Comparison of ENCODE assay signal across 20 cellular contexts in the genomic region with DNA sequence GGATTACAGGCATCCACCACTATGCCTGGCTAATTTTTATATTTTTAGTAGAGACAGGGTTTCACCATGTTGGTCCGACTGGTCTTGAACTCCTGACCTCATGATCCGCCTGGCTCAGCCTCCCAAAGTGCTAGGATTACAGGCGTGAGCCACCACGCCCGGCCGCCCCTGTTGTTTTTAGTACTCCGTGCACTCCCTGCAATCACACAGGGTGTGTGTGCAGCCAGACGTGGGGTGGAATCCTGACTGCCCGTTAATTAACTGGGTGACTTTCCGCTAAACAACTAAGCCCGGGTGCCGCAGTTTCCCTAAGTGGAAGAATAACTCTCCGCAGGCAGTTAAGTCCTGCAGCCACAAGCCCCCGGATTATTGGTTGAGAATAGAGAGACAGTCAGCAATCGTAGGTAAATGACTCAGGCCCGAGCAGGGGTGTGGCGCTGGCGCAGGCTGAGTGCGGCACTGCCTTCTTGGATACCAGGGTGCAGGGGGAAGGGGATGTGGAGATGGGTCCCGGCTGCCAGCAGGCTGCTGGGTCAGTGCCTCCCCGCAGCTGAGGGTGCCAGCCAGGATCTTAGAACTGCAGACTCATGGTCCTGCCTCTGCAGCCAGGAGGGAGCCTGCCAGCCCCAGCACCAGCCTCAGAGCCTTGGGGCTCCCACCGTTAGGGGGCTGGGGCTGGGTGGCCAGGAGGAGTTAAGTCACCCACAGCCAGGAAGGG. TPM values are rescaled to one million over a fixed set of nuclear protein-coding genes. Genes with fewer than 3 reads are reported as not detected.
A peak's percentile ranks its signal among the peaks of the same experiment; 100 is the strongest.
DNase-seq lines count a peak whose midpoint lies in the region; ATAC-seq and TF ChIP-seq lines count a peak whose summit lies in the region.
"Had no signal": no experiment of that assay in that cellular context is flagged by ENCODE, and none has a peak within 500 bp of the region (broad histone marks: within the 10 kb centered on the region; RNA-seq: fewer than 3 reads in every experiment).

No MANE protein-coding gene starts in this region.

- no peak overlapping the region for H3K27ac ChIP-seq in SK-N-SH (ENCODE audit: low read depth in 2 of 2, low read length in 1 of 2)
- H3K27ac ChIP-seq: prostate gland, thyroid gland had no signal

- no peak overlapping the region for H3K4me2 ChIP-seq in SK-N-SH

- no peak for TF ChIP-seq RAD21 in SK-N-SH (IDR thresholded peaks at IDR 0.05; ENCODE audit: low read length)

- no peaks in the 10 kb centered on the region for H3K36me3 ChIP-seq in SK-N-SH (replicated peaks in 1 of 2; ENCODE audit: control insufficient read depth in 1 of 2, insufficient read depth in 2 of 2, low read length in 1 of 2)
- no peaks in the 10 kb centered on the region for H3K36me3 ChIP-seq in mucosa of descending colon (ENCODE audit: low read depth)
- H3K36me3 ChIP-seq: prostate gland, thyroid gland had no signal

- H3K4me3 Mint-ChIP-seq in dendritic cell treated with granulocyte-macrophage colony-stimulating factor and Interleukin-4, amounts not matched to agents 40 ng/mL and 50 ng/mL, for 4 days = no peak overlapping the region
- no peak overlapping the region for H3K4me3 Mint-ChIP-seq in stimulated activated effector memory CD8-positive, alpha-beta T cell treated with anti-CD3 and anti-CD28 coated beads, Interleukin-12 subunit alpha, Interleukin-12 subunit beta, amount 100 ng/mL, for 72 hours
- H3K4me3 Mint-ChIP-seq: activated naive CD8-positive, alpha-beta T cell; CD8-positive, alpha-beta T cell; IgD-negative memory B cell had no signal

- no peaks in the 10 kb centered on the region for H4K20me1 ChIP-seq in SK-N-SH (ENCODE audit: insufficient read depth)

- 66% methylated on average over 22 of the region's 22 CpGs for WGBS in SK-N-SH (ENCODE audit: low lambda C conversion rate)

- no peaks in the 10 kb centered on the region for H3K9me3 Mint-ChIP-seq in dendritic cell treated with granulocyte-macrophage colony-stimulating factor and Interleukin-4, amounts not matched to agents 40 ng/mL and 50 ng/mL, for 4 days
- peaks cover 3% of the 10 kb centered on the region for H3K9me3 Mint-ChIP-seq in stimulated activated effector memory CD8-positive, alpha-beta T cell treated with anti-CD3 and anti-CD28 coated beads, Interleukin-12 subunit alpha, Interleukin-12 subunit beta, amount 100 ng/mL, for 72 hours
- H3K9me3 Mint-ChIP-seq: CD8-positive, alpha-beta T cell had no signal

- ATAC-seq in SK-N-SH treated with all-trans-retinoic acid at 6 μM for 48 hours (peak; percentile 30; the same call in 2 of the 3 replicates), mucosa of descending colon (peak; percentile 71), GM21526 (IDR thresholded peaks at IDR 0.05; ENCODE audit: low FRiP score, unreplicated experiment) (no peak)
- no peak for ATAC-seq in stimulated activated effector memory CD8-positive, alpha-beta T cell treated with anti-CD3 and anti-CD28 coated beads, Interleukin-12 subunit alpha, Interleukin-12 subunit beta, amount 100 ng/mL, for 72 hours
- ATAC-seq: CD8-positive, alpha-beta T cell; left lobe of liver had no signal

- H3K27ac Mint-ChIP-seq in dendritic cell treated with granulocyte-macrophage colony-stimulating factor and Interleukin-4, amounts not matched to agents 40 ng/mL and 50 ng/mL, for 4 days = peak overlapping the region; percentile 60
- H3K27ac Mint-ChIP-seq in stimulated activated effector memory CD8-positive, alpha-beta T cell treated with anti-CD3 and anti-CD28 coated beads, Interleukin-12 subunit alpha, Interleukin-12 subunit beta, amount 100 ng/mL, for 72 hours = no peak overlapping the region
- H3K27ac Mint-ChIP-seq: activated naive CD8-positive, alpha-beta T cell; CD8-positive, alpha-beta T cell had no signal

- H3K36me3 Mint-ChIP-seq in dendritic cell treated with granulocyte-macrophage colony-stimulating factor and Interleukin-4, amounts not matched to agents 40 ng/mL and 50 ng/mL, for 4 days (ENCODE audit: low read depth) = no peaks in the 10 kb centered on the region
- no peaks in the 10 kb centered on the region for H3K36me3 Mint-ChIP-seq in stimulated activated effector memory CD8-positive, alpha-beta T cell treated with anti-CD3 and anti-CD28 coated beads, Interleukin-12 subunit alpha, Interleukin-12 subunit beta, amount 100 ng/mL, for 72 hours
- H3K36me3 Mint-ChIP-seq: activated naive CD8-positive, alpha-beta T cell; CD8-positive, alpha-beta T cell; IgD-negative memory B cell had no signal

- H3K79me2 ChIP-seq in SK-N-SH (ENCODE audit: insufficient read depth) = no peaks in the 10 kb centered on the region

- CTCF ChIA-PET in SK-N-SH (lab: Yijun Ruan, JAX) = no interaction called here

- H3K4me3 ChIP-seq in SK-N-SH (ENCODE audit: low read depth in 2 of 2, low read length in 1 of 2) (no peak overlapping the region), mucosa of descending colon (no peak overlapping the region)
- H3K4me3 ChIP-seq: prostate gland, thyroid gland had no signal

- H3K9me3 ChIP-seq in SK-N-SH = no peaks in the 10 kb centered on the region
- no peaks in the 10 kb centered on the region for H3K9me3 ChIP-seq in mucosa of descending colon
- H3K9me3 ChIP-seq: prostate gland, thyroid gland had no signal

- POLR2A ChIA-PET in SK-N-SH (lab: Yijun Ruan, JAX) = no interaction called here

- H3K4me1 Mint-ChIP-seq in dendritic cell treated with granulocyte-macrophage colony-stimulating factor and Interleukin-4, amounts not matched to agents 40 ng/mL and 50 ng/mL, for 4 days (ENCODE audit: low read depth) = peaks cover 41% of the 10 kb centered on the region
- peaks cover 10% of the 10 kb centered on the region for H3K4me1 Mint-ChIP-seq in stimulated activated effector memory CD8-positive, alpha-beta T cell treated with anti-CD3 and anti-CD28 coated beads, Interleukin-12 subunit alpha, Interleukin-12 subunit beta, amount 100 ng/mL, for 72 hours

- H3K9ac ChIP-seq in SK-N-SH = no peak overlapping the region

- H3K9me2 ChIP-seq in SK-N-SH = no peaks in the 10 kb centered on the region

- TF ChIP-seq EP300 in SK-N-SH (IDR thresholded peaks at IDR 0.05; ENCODE audit: borderline replicate concordance in 1 of 2, low read depth in 1 of 2, low read length in 1 of 2) = no peak

- DNase-seq in SK-N-SH (no peak), mucosa of descending colon (peak in 2 of 3 donors; percentile 51 to 67), NCI-H1092 (lab: John Stamatoyannopoulos, UW) (no peak)
- DNase-seq in stimulated activated effector memory CD8-positive, alpha-beta T cell treated with anti-CD3 and anti-CD28 coated beads, Interleukin-12 subunit alpha, Interleukin-12 subunit beta, amount 100 ng/mL, for 72 hours (ENCODE audit: low spot score in 2 of 2) = no peak
- DNase-seq in activated CD4-positive, alpha-beta T cell treated with anti-CD3 and anti-CD28 coated beads for 4 hours = no peak
- DNase-seq: 8988T; activated T-cell treated with anti-CD3 and anti-CD28 coated beads for 4 hours; CD8-positive, alpha-beta T cell; NCI-H1417; T-helper 2 cell; thyroid gland had no signal

- TF ChIP-seq CTCF in SK-N-SH (IDR thresholded peaks at IDR 0.05) = no peak
- TF ChIP-seq CTCF in mucosa of descending colon (IDR thresholded peaks at IDR 0.05) = no peak

- intact Hi-C loops in dendritic cell treated with granulocyte-macrophage colony-stimulating factor and Interleukin-4, amounts not matched to agents 40 ng/mL and 50 ng/mL, for 4 days (cut with micrococcal nuclease) = no loop called here
- intact Hi-C loops in mucosa of descending colon (cut with DNase I, micrococcal nuclease) = no loop called here

- H2AFZ ChIP-seq in SK-N-SH (ENCODE audit: low read depth) = no peak overlapping the region

- H3K27me3 ChIP-seq in SK-N-SH (ENCODE audit: insufficient read depth) = no peaks in the 10 kb centered on the region
- H3K27me3 ChIP-seq: thyroid gland had no signal

- H3K4me1 ChIP-seq in SK-N-SH (ENCODE audit: control insufficient read depth in 1 of 2, insufficient read depth in 2 of 2, low read depth in 1 of 2, low read length in 1 of 2) (no peaks in the 10 kb centered on the region; a peak in 1 of 4 replicates), mucosa of descending colon (ENCODE audit: low read depth) (peaks cover 18% of the 10 kb centered on the region)
- H3K4me1 ChIP-seq: prostate gland, thyroid gland had no signal

- H3K27me3 Mint-ChIP-seq in dendritic cell treated with granulocyte-macrophage colony-stimulating factor and Interleukin-4, amounts not matched to agents 40 ng/mL and 50 ng/mL, for 4 days = peaks cover 15% of the 10 kb centered on the region

- H3F3A ChIP-seq in SK-N-SH (replicated peaks; ENCODE audit: insufficient read depth) = peaks cover 4% of the 10 kb centered on the region

TF ChIP-seq in SK-N-SH, 30 proteins besides CTCF, POLR2A, EP300 and RAD21 (continues in another document):
- TF ChIP-seq TCF12 (IDR thresholded peaks at IDR 0.05) (no peak), SMC3 (IDR thresholded peaks at IDR 0.05; ENCODE audit: low read depth, low read length) (no peak), RFX5 (IDR thresholded peaks at IDR 0.05; ENCODE audit: low read length) (no peak), CHD2 (IDR thresholded peaks at IDR 0.05; ENCODE audit: low read length, partially characterized antibody) (no peak), MAX (IDR thresholded peaks at IDR 0.05; ENCODE audit: low read depth) (no peak), GABPA (IDR thresholded peaks at IDR 0.05; ENCODE audit: low read depth) (no peak)

RNA-seq across cellular contexts. Expression of gene FXYD3, which starts 6.1 kb away (rescaled TPM):
- polyA plus RNA-seq in SK-N-SH (2012; rRNA removed) = not detected in 2 replicates
- not detected in 2 replicates for polyA plus RNA-seq in SK-N-SH (2012; cell fraction: cytosol; rRNA removed)
- not detected in 2 replicates for polyA plus RNA-seq in SK-N-SH (2012; cell fraction: nucleus; rRNA removed)
- 1,000 to 10,000 TPM; 1,086 to 3,973 (median 3,185) TPM for total RNA-seq in mucosa of descending colon
- total RNA-seq: cardiac septum; CD8-positive, alpha-beta T cell; G401 had no signal
- polyA plus RNA-seq: IgD-negative memory B cell had no signal

RNA-seq across cellular contexts. Expression of gene LGI4, which starts 25.3 kb away (rescaled TPM):
- 0.05 and 0.15 TPM in 2 replicates for polyA plus RNA-seq in SK-N-SH (2012; rRNA removed)
- polyA plus RNA-seq in SK-N-SH (2012; cell fraction: cytosol; rRNA removed) = 0.03 TPM in 1 of 2 replicates, not detected in the other
- polyA plus RNA-seq in SK-N-SH (2012; cell fraction: nucleus; rRNA removed) = 1.1 and 1.2 TPM in 2 replicates
- 10 to 100 TPM; 14.1 to 38.8 (median 31.1) TPM for total RNA-seq in mucosa of descending colon
- polyA plus RNA-seq: IgD-negative memory B cell had no signal

RNA-seq across cellular contexts. Expression of gene FXYD1, which starts 29.1 kb away (rescaled TPM):
- 0.12 TPM in 1 of 2 replicates, not detected in the other for polyA plus RNA-seq in SK-N-SH (2012; rRNA removed)
- polyA plus RNA-seq in SK-N-SH (2012; cell fraction: cytosol; rRNA removed) = 0.17 TPM in 1 of 2 replicates, not detected in the other
- polyA plus RNA-seq in SK-N-SH (2012; cell fraction: nucleus; rRNA removed) = 0.31 and 0.38 TPM in 2 replicates
- 10 to 100 TPM; 13.3 to 71.0 (median 15.4) TPM for total RNA-seq in mucosa of descending colon
- total RNA-seq: G401 had no signal

RNA-seq across cellular contexts. Expression of gene FXYD7, which starts 33.5 kb away (rescaled TPM):
- polyA plus RNA-seq in SK-N-SH (2012; rRNA removed) = 0.10 and 0.44 TPM in 2 replicates
- 0.20 and 0.21 TPM in 2 replicates for polyA plus RNA-seq in SK-N-SH (2012; cell fraction: cytosol; rRNA removed)
- 0.43 and 0.69 TPM in 2 replicates for polyA plus RNA-seq in SK-N-SH (2012; cell fraction: nucleus; rRNA removed)
- 1 to 10 TPM in 1 of 3 donors, not detected in 2; 1.5 TPM for total RNA-seq in mucosa of descending colon
- total RNA-seq: cardiac septum, G401, prostate gland had no signal

RNA-seq across cellular contexts. Expression of gene FXYD5, which starts 45.0 kb away (rescaled TPM):
- 107 and 195 TPM in 2 replicates for polyA plus RNA-seq in SK-N-SH (2012; rRNA removed)
- 90.9 and 118 TPM in 2 replicates for polyA plus RNA-seq in SK-N-SH (2012; cell fraction: cytosol; rRNA removed)
- polyA plus RNA-seq in SK-N-SH (2012; cell fraction: nucleus; rRNA removed) = 64.6 and 65.4 TPM in 2 replicates
- 10 to 100 TPM in 2 of 3 donors, 1 to 10 TPM in 1; 9.1 to 20.8 (median 17.9) TPM for total RNA-seq in mucosa of descending colon
- total RNA-seq: G401 had no signal

Comparison
In these comparisons a context has a peak if more than half of its experiments do, and no peak if none do; other contexts are left out.
1. ATAC-seq: peak in SK-N-SH treated with all-trans-retinoic acid at 6 μM for 48 hours (single experiment) and mucosa of descending colon (single experiment); none in GM21526 (single experiment) and stimulated activated effector memory CD8-positive, alpha-beta T cell treated with anti-CD3 and anti-CD28 coated beads, Interleukin-12 subunit alpha, Interleukin-12 subunit beta, amount 100 ng/mL, for 72 hours (single experiment).
2. DNase-seq: peak in mucosa of descending colon (2 of 3); none in SK-N-SH (single experiment), NCI-H1092 (single experiment), stimulated activated effector memory CD8-positive, alpha-beta T cell treated with anti-CD3 and anti-CD28 coated beads, Interleukin-12 subunit alpha, Interleukin-12 subunit beta, amount 100 ng/mL, for 72 hours (0 of 2) and activated CD4-positive, alpha-beta T cell treated with anti-CD3 and anti-CD28 coated beads for 4 hours (0 of 2).